ENCODE assay signal across 9 cellular contexts in the genomic region with DNA sequence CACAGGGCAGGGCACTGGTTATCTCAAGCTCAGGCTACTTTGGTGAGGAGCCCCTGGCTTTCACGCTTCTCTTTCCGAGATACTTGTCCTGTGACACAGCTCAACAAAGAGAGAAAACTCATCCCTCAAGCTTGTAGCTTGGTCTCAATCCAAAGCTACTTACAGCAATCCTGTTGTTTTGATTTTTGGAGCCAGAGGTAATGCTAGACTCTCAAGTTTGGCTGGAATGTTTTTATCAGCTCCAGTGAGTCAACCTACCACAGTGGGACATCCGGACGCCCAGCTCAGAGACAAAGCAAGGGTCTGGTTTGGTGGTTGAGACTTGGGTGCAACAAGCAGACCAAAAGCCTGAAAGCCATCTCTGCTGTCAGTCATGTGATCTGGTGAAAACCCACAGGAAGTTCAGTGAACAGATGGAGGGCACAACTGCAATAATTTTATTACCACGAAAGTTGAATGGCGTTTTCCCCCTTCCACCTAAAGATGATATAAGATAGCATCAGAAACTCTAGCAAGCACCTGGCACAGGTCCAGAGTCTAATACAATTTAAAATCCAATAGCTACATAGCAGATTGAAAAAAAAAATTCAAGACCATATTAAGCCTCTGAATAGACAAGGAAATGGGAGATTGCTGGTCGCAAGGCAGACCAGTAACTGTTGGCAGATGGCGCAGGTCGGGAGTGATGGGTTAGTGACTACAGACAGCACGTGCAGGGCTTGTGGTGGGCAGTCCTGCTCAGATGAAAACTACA.
A peak's percentile ranks its signal among the peaks of the same experiment; 100 is the strongest.
DNase-seq lines count a peak whose midpoint lies in the region; ATAC-seq and TF ChIP-seq lines count a peak whose summit lies in the region.
"Had no signal": no experiment of that assay in that cellular context is flagged by ENCODE, and none has a peak within 500 bp of the region (broad histone marks: within the 10 kb centered on the region; RNA-seq: fewer than 3 reads in every experiment).

No MANE protein-coding gene starts in this region.

- peak overlapping the region; percentile 50 for H3K18ac ChIP-seq in trophoblast cell (ENCODE audit: low read length)

- no peak overlapping the region for H3K23ac ChIP-seq in trophoblast cell (ENCODE audit: low read length)

- H3K9me3 Mint-ChIP-seq in stimulated activated memory B cell treated with anti-CD40 and anti-IgM and Interleukin-4, amounts not matched to agents 10 μg/mL and 1 μg/mL and 100 μg/mL, for 72 hours: no peaks in the 10 kb centered on the region
- H3K9me3 Mint-ChIP-seq: activated T-cell treated with anti-CD3 and anti-CD28 coated beads, Interleukin-2, amount 50 U/mL, for 4 hours had no signal

- H3K27ac ChIP-seq in trophoblast cell (ENCODE audit: low read depth, low read length): no peak overlapping the region

- H3K79me2 ChIP-seq in trophoblast cell (ENCODE audit: control insufficient read depth, insufficient read depth, low read length, poor library complexity): no peaks in the 10 kb centered on the region

- no peaks in the 10 kb centered on the region for H3K36me3 ChIP-seq in trophoblast cell (ENCODE audit: control insufficient read depth in 1 of 2, insufficient read depth in 2 of 2, low read length in 2 of 2)

- H2BK120ac ChIP-seq in trophoblast cell (ENCODE audit: insufficient read depth, low read length, poor library complexity): no peak overlapping the region

- peak overlapping the region; percentile 21 for H3K14ac ChIP-seq in trophoblast cell (ENCODE audit: low read length)

- no peak overlapping the region for H3K4me2 ChIP-seq in trophoblast cell (ENCODE audit: low read length)

- H2BK5ac ChIP-seq in trophoblast cell (ENCODE audit: low read depth, low read length, poor library complexity): no peak overlapping the region

- WGBS in trophoblast cell (ENCODE audit: extremely low coverage, insufficient coverage, insufficient read length): no CpG with 5 or more reads among the region's 10 CpGs

- H3K4me3 ChIP-seq in NB4 (ENCODE audit: low read depth, low read length) (peak overlapping the region; percentile 3), astrocyte of the spinal cord (ENCODE audit: low read depth, low read length) (no peak overlapping the region), trophoblast cell (ENCODE audit: low read depth, low read length) (no peak overlapping the region)

- in situ Hi-C loops in astrocyte of the spinal cord (cut with HindIII; ENCODE audit: low sequenced_read_pairs): no loop called here

- H3K4me1 Mint-ChIP-seq in stimulated activated memory B cell treated with anti-CD40 and anti-IgM and Interleukin-4, amounts not matched to agents 10 μg/mL and 1 μg/mL and 100 μg/mL, for 72 hours: peaks cover 46% of the 10 kb centered on the region

- peaks cover 3 to 6% of the 10 kb centered on the region in 2 experiments for H3K4me1 ChIP-seq in trophoblast cell (ENCODE audit: control insufficient read depth in 1 of 2, insufficient read depth in 2 of 2, low read length in 2 of 2)

- no peak for ATAC-seq in stimulated activated memory B cell treated with anti-CD40 and anti-IgM and Interleukin-4, amounts not matched to agents 10 μg/mL and 1 μg/mL and 100 μg/mL, for 72 hours
- ATAC-seq in HG03457 (IDR thresholded peaks at IDR 0.05; ENCODE audit: unreplicated experiment): no peak

- no peaks in the 10 kb centered on the region for H3K27me3 ChIP-seq in trophoblast cell (ENCODE audit: insufficient read depth, low read length)

- H3K4ac ChIP-seq in trophoblast cell (ENCODE audit: low read depth, low read length): no peak overlapping the region

- H3K27ac Mint-ChIP-seq in stimulated activated memory B cell treated with anti-CD40 and anti-IgM and Interleukin-4, amounts not matched to agents 10 μg/mL and 1 μg/mL and 100 μg/mL, for 72 hours: no peak overlapping the region

- H3K4me3 Mint-ChIP-seq in stimulated activated memory B cell treated with anti-CD40 and anti-IgM and Interleukin-4, amounts not matched to agents 10 μg/mL and 1 μg/mL and 100 μg/mL, for 72 hours: no peak overlapping the region
- H3K4me3 Mint-ChIP-seq: activated T-cell treated with anti-CD3 and anti-CD28 coated beads, Interleukin-2, amount 50 U/mL, for 4 hours had no signal

- no peak for TF ChIP-seq POLR2A in NB4 (IDR thresholded peaks at IDR 0.05; ENCODE audit: extremely low read depth, insufficient read length)

- peaks cover 22% of the 10 kb centered on the region for H3K36me3 Mint-ChIP-seq in stimulated activated memory B cell treated with anti-CD40 and anti-IgM and Interleukin-4, amounts not matched to agents 10 μg/mL and 1 μg/mL and 100 μg/mL, for 72 hours

- TF ChIP-seq CTCF in NB4 (IDR thresholded peaks at IDR 0.05; ENCODE audit: low read depth, low read length) (no peak), astrocyte of the spinal cord (IDR thresholded peaks at IDR 0.05; ENCODE audit: low read depth, low read length) (no peak)

- no peaks in the 10 kb centered on the region for H3K27me3 Mint-ChIP-seq in stimulated activated memory B cell treated with anti-CD40 and anti-IgM and Interleukin-4, amounts not matched to agents 10 μg/mL and 1 μg/mL and 100 μg/mL, for 72 hours

- peak overlapping the region; percentile 26 for H4K12ac ChIP-seq in trophoblast cell (ENCODE audit: low read depth, low read length)

- H2AK5ac ChIP-seq in trophoblast cell (ENCODE audit: low read length): no peak overlapping the region

- H3K9me3 ChIP-seq in trophoblast cell (ENCODE audit: insufficient read depth, low read depth, low read length): peaks cover 3% of the 10 kb centered on the region

- peaks cover 3% of the 10 kb centered on the region for H3K79me1 ChIP-seq in trophoblast cell (ENCODE audit: low read length)

- no peak overlapping the region for H4K8ac ChIP-seq in trophoblast cell (ENCODE audit: low read depth, low read length)

- H3K9ac ChIP-seq in trophoblast cell (ENCODE audit: low read length): no peak overlapping the region

- H2BK12ac ChIP-seq in trophoblast cell (ENCODE audit: low read length): no peak overlapping the region

- H2AFZ ChIP-seq in trophoblast cell (ENCODE audit: insufficient read depth, low read length, poor library complexity): no peak overlapping the region

- H4K91ac ChIP-seq in trophoblast cell (ENCODE audit: low read depth, low read length): no peak overlapping the region

- peak; percentile 92 for DNase-seq in DMS 273 (lab: John Stamatoyannopoulos, UW; ENCODE audit: unreplicated experiment)
- DNase-seq in NB4 (ENCODE audit: low read depth): peak; percentile 97
- peak; percentile 97 for DNase-seq in astrocyte of the spinal cord (ENCODE audit: low read depth, low spot score)
- peak; percentile 71 to 90 for DNase-seq in trophoblast cell
- DNase-seq in LoVo (ENCODE audit: low spot score): no peak
- no peak for DNase-seq in NCI-H2081 treated with DMSO at 0.1 percent for 48 hours (lab: John Stamatoyannopoulos, UW)
- DNase-seq: activated T-cell treated with anti-CD3 and anti-CD28 coated beads, Interleukin-2, amount 50 U/mL, for 4 hours had no signal

Comparison
In these comparisons a context has a peak if more than half of its experiments do, and no peak if none do; other contexts are left out.
1. DNase-seq: peak in DMS 273 (single experiment), NB4 (single experiment), astrocyte of the spinal cord (single experiment) and trophoblast cell (2 of 2); none in LoVo (single experiment) and NCI-H2081 treated with DMSO at 0.1 percent for 48 hours (single experiment).